Comparison of ENCODE assay signal across 23 cellular contexts in genomic region chr15:28814059-28814458, GRCh38. TPM values are rescaled to one million over a fixed set of nuclear protein-coding genes. Genes with fewer than 3 reads are reported as not detected.
"Had no signal": no experiment of that assay in that cellular context is flagged by ENCODE, and none has a peak within 500 bp of the region (broad histone marks: within the 10 kb centered on the region; RNA-seq: fewer than 3 reads in every experiment).

No MANE protein-coding gene starts in this region.

RNA-seq across cellular contexts. Expression of gene GOLGA6L7, which starts 34.4 kb away (rescaled TPM):
- total RNA-seq: kidney; left colon; left lung; liver; lower lobe of right lung; mammary epithelial cell; mucosa of gallbladder; naive thymus-derived CD8-positive, alpha-beta T cell; omental fat pad; ovary; progenitor cell of endocrine pancreas; pulmonary artery endothelial cell; renal cortical epithelial cell; right atrium auricular region; right lobe of liver; skeletal muscle tissue; stomach; thyroid gland; transverse colon; upper lobe of left lung; urinary bladder; vagina had no signal
- polyA plus RNA-seq: immature natural killer cell; liver; mammary epithelial cell; naive thymus-derived CD8-positive, alpha-beta T cell; ovary; stomach; urinary bladder had no signal
